Comparison of ENCODE assay signal across 1 cellular context in the genomic region with DNA sequence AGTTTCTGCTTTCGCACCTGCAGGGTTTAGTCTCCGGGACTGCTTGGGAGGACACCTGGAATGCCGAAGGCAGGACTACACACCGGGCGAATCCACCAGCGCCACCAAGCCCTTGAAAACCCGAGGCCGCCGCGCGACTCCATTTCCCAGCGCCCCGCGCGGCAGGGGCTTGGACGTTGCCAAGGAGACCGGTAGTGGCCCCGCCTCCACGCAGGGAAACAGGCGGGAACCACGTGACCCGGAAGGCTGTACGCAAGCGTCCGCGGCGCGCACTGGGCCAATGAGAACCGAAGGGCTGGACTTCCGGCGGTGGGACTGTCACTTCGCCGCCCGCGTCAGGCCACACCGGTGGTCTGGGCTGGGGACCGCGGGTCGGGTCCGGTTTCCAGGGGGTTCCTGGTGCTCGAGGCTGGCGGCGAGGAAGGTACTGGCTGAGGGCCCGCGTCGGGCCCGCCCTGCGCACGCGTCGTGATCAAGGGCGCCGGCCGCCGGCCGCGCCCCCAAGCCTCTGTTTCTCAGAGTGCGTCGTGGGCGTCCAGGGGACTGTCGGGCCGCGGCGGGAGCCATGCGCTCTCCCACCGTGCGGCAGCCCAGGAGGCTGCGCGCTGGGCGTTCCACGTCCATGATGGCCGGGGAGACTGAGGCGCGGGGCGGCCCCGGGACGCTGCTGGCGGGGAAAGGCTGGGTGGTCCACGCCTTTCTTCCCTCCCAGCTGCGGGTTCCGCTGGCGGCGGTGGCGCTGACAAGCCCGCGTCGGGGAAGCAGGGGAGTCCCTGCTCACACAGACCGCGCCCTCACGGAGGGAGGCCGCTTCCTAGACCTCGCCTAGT.
TF ChIP-seq lines count a peak whose summit lies in the region.

A gene (plus strand): TSS at position 321 of the 830 bp plus-strand sequence. CDS start 2,106 bp downstream, outside the sequence.

TF ChIP-seq in K562, 482 proteins besides CTCF, POLR2A, EP300 and RAD21 (continued from another document and continues in another):
- TF ChIP-seq, protein P1, sequence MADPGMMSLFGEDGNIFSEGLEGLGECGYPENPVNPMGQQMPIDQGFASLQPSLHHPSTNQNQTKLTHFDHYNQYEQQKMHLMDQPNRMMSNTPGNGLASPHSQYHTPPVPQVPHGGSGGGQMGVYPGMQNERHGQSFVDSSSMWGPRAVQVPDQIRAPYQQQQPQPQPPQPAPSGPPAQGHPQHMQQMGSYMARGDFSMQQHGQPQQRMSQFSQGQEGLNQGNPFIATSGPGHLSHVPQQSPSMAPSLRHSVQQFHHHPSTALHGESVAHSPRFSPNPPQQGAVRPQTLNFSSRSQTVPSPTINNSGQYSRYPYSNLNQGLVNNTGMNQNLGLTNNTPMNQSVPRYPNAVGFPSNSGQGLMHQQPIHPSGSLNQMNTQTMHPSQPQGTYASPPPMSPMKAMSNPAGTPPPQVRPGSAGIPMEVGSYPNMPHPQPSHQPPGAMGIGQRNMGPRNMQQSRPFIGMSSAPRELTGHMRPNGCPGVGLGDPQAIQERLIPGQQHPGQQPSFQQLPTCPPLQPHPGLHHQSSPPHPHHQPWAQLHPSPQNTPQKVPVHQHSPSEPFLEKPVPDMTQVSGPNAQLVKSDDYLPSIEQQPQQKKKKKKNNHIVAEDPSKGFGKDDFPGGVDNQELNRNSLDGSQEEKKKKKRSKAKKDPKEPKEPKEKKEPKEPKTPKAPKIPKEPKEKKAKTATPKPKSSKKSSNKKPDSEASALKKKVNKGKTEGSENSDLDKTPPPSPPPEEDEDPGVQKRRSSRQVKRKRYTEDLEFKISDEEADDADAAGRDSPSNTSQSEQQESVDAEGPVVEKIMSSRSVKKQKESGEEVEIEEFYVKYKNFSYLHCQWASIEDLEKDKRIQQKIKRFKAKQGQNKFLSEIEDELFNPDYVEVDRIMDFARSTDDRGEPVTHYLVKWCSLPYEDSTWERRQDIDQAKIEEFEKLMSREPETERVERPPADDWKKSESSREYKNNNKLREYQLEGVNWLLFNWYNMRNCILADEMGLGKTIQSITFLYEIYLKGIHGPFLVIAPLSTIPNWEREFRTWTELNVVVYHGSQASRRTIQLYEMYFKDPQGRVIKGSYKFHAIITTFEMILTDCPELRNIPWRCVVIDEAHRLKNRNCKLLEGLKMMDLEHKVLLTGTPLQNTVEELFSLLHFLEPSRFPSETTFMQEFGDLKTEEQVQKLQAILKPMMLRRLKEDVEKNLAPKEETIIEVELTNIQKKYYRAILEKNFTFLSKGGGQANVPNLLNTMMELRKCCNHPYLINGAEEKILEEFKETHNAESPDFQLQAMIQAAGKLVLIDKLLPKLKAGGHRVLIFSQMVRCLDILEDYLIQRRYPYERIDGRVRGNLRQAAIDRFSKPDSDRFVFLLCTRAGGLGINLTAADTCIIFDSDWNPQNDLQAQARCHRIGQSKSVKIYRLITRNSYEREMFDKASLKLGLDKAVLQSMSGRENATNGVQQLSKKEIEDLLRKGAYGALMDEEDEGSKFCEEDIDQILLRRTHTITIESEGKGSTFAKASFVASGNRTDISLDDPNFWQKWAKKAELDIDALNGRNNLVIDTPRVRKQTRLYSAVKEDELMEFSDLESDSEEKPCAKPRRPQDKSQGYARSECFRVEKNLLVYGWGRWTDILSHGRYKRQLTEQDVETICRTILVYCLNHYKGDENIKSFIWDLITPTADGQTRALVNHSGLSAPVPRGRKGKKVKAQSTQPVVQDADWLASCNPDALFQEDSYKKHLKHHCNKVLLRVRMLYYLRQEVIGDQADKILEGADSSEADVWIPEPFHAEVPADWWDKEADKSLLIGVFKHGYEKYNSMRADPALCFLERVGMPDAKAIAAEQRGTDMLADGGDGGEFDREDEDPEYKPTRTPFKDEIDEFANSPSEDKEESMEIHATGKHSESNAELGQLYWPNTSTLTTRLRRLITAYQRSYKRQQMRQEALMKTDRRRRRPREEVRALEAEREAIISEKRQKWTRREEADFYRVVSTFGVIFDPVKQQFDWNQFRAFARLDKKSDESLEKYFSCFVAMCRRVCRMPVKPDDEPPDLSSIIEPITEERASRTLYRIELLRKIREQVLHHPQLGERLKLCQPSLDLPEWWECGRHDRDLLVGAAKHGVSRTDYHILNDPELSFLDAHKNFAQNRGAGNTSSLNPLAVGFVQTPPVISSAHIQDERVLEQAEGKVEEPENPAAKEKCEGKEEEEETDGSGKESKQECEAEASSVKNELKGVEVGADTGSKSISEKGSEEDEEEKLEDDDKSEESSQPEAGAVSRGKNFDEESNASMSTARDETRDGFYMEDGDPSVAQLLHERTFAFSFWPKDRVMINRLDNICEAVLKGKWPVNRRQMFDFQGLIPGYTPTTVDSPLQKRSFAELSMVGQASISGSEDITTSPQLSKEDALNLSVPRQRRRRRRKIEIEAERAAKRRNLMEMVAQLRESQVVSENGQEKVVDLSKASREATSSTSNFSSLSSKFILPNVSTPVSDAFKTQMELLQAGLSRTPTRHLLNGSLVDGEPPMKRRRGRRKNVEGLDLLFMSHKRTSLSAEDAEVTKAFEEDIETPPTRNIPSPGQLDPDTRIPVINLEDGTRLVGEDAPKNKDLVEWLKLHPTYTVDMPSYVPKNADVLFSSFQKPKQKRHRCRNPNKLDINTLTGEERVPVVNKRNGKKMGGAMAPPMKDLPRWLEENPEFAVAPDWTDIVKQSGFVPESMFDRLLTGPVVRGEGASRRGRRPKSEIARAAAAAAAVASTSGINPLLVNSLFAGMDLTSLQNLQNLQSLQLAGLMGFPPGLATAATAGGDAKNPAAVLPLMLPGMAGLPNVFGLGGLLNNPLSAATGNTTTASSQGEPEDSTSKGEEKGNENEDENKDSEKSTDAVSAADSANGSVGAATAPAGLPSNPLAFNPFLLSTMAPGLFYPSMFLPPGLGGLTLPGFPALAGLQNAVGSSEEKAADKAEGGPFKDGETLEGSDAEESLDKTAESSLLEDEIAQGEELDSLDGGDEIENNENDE (IDR thresholded peaks at IDR 0.05; ENCODE audit: low read depth, low read length) = no peak
- TF ChIP-seq, protein P2, sequence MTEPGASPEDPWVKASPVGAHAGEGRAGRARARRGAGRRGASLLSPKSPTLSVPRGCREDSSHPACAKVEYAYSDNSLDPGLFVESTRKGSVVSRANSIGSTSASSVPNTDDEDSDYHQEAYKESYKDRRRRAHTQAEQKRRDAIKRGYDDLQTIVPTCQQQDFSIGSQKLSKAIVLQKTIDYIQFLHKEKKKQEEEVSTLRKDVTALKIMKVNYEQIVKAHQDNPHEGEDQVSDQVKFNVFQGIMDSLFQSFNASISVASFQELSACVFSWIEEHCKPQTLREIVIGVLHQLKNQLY (CRISPR knock-in tag; conservative IDR thresholded peaks at IDR 0.05) = no peak
- TF ChIP-seq, protein P3, sequence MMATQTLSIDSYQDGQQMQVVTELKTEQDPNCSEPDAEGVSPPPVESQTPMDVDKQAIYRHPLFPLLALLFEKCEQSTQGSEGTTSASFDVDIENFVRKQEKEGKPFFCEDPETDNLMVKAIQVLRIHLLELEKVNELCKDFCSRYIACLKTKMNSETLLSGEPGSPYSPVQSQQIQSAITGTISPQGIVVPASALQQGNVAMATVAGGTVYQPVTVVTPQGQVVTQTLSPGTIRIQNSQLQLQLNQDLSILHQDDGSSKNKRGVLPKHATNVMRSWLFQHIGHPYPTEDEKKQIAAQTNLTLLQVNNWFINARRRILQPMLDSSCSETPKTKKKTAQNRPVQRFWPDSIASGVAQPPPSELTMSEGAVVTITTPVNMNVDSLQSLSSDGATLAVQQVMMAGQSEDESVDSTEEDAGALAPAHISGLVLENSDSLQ (IDR thresholded peaks at IDR 0.05) = peak; percentile 74; the same call in 1 of the 2 replicates
- TF ChIP-seq ZNF41 (CRISPR knock-in tag; conservative IDR thresholded peaks at IDR 0.05) (no peak), XRCC3 (IDR thresholded peaks at IDR 0.05) (no peak), ZNF124 (CRISPR knock-in tag; IDR thresholded peaks at IDR 0.05) (no peak), HNRNPH1 (optimal IDR thresholded peaks at IDR 0.05; ENCODE audit: low read depth, low read length) (no peak), ERF (CRISPR knock-in tag; IDR thresholded peaks at IDR 0.05) (no peak), JUN (IDR thresholded peaks at IDR 0.05; ENCODE audit: borderline replicate concordance, low read depth, low read length) (no peak), JUN (CRISPR knock-in tag; IDR thresholded peaks at IDR 0.05; ENCODE audit: borderline replicate concordance) (no peak), KAT7 (CRISPR knock-in tag; IDR thresholded peaks at IDR 0.05; ENCODE audit: borderline replicate concordance) (0 out of 2 replicates have a peak, but pooled peaks have one; percentile 35), ELF2 (CRISPR knock-in tag; IDR thresholded peaks at IDR 0.05) (peak; percentile 90), SAP30 (IDR thresholded peaks at IDR 0.05; ENCODE audit: borderline replicate concordance, insufficient read depth, low read depth, low read length, poor library complexity, severe bottlenecking) (peak; percentile 94), ETV1 (tag; conservative IDR thresholded peaks at IDR 0.05; ENCODE audit: low read depth) (no peak), HDGF (IDR thresholded peaks at IDR 0.05) (no peak), DMBX1 (CRISPR knock-in tag; IDR thresholded peaks at IDR 0.05; ENCODE audit: borderline replicate concordance) (no peak), NFYB (IDR thresholded peaks at IDR 0.05; ENCODE audit: extremely low read depth, insufficient read length) (peak; percentile 89), NFXL1 (CRISPR knock-in tag; IDR thresholded peaks at IDR 0.05) (no peak)
- TF ChIP-seq, protein P4, sequence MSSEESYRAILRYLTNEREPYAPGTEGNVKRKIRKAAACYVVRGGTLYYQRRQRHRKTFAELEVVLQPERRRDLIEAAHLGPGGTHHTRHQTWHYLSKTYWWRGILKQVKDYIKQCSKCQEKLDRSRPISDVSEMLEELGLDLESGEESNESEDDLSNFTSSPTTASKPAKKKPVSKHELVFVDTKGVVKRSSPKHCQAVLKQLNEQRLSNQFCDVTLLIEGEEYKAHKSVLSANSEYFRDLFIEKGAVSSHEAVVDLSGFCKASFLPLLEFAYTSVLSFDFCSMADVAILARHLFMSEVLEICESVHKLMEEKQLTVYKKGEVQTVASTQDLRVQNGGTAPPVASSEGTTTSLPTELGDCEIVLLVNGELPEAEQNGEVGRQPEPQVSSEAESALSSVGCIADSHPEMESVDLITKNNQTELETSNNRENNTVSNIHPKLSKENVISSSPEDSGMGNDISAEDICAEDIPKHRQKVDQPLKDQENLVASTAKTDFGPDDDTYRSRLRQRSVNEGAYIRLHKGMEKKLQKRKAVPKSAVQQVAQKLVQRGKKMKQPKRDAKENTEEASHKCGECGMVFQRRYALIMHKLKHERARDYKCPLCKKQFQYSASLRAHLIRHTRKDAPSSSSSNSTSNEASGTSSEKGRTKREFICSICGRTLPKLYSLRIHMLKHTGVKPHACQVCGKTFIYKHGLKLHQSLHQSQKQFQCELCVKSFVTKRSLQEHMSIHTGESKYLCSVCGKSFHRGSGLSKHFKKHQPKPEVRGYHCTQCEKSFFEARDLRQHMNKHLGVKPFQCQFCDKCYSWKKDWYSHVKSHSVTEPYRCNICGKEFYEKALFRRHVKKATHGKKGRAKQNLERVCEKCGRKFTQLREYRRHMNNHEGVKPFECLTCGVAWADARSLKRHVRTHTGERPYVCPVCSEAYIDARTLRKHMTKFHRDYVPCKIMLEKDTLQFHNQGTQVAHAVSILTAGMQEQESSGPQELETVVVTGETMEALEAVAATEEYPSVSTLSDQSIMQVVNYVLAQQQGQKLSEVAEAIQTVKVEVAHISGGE (CRISPR knock-in tag; IDR thresholded peaks at IDR 0.05) = peak in 1 of 3 experiments; percentile 83; a peak in 2 of 6 replicates
- TF ChIP-seq, protein P5, sequence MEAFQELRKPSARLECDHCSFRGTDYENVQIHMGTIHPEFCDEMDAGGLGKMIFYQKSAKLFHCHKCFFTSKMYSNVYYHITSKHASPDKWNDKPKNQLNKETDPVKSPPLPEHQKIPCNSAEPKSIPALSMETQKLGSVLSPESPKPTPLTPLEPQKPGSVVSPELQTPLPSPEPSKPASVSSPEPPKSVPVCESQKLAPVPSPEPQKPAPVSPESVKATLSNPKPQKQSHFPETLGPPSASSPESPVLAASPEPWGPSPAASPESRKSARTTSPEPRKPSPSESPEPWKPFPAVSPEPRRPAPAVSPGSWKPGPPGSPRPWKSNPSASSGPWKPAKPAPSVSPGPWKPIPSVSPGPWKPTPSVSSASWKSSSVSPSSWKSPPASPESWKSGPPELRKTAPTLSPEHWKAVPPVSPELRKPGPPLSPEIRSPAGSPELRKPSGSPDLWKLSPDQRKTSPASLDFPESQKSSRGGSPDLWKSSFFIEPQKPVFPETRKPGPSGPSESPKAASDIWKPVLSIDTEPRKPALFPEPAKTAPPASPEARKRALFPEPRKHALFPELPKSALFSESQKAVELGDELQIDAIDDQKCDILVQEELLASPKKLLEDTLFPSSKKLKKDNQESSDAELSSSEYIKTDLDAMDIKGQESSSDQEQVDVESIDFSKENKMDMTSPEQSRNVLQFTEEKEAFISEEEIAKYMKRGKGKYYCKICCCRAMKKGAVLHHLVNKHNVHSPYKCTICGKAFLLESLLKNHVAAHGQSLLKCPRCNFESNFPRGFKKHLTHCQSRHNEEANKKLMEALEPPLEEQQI (IDR thresholded peaks at IDR 0.05) = no peak
- TF ChIP-seq, protein P6, sequence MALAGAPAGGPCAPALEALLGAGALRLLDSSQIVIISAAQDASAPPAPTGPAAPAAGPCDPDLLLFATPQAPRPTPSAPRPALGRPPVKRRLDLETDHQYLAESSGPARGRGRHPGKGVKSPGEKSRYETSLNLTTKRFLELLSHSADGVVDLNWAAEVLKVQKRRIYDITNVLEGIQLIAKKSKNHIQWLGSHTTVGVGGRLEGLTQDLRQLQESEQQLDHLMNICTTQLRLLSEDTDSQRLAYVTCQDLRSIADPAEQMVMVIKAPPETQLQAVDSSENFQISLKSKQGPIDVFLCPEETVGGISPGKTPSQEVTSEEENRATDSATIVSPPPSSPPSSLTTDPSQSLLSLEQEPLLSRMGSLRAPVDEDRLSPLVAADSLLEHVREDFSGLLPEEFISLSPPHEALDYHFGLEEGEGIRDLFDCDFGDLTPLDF (CRISPR knock-in tag; IDR thresholded peaks at IDR 0.05) = peak; percentile 44; the same call in 1 of the 2 replicates
- TF ChIP-seq, protein P7, sequence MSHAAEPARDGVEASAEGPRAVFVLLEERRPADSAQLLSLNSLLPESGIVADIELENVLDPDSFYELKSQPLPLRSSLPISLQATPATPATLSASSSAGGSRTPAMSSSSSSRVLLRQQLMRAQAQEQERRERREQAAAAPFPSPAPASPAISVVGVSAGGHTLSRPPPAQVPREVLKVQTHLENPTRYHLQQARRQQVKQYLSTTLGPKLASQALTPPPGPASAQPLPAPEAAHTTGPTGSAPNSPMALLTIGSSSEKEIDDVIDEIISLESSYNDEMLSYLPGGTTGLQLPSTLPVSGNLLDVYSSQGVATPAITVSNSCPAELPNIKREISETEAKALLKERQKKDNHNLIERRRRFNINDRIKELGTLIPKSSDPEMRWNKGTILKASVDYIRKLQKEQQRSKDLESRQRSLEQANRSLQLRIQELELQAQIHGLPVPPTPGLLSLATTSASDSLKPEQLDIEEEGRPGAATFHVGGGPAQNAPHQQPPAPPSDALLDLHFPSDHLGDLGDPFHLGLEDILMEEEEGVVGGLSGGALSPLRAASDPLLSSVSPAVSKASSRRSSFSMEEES (CRISPR knock-in tag; IDR thresholded peaks at IDR 0.05) = peak; percentile 99
- TF ChIP-seq, protein P8, sequence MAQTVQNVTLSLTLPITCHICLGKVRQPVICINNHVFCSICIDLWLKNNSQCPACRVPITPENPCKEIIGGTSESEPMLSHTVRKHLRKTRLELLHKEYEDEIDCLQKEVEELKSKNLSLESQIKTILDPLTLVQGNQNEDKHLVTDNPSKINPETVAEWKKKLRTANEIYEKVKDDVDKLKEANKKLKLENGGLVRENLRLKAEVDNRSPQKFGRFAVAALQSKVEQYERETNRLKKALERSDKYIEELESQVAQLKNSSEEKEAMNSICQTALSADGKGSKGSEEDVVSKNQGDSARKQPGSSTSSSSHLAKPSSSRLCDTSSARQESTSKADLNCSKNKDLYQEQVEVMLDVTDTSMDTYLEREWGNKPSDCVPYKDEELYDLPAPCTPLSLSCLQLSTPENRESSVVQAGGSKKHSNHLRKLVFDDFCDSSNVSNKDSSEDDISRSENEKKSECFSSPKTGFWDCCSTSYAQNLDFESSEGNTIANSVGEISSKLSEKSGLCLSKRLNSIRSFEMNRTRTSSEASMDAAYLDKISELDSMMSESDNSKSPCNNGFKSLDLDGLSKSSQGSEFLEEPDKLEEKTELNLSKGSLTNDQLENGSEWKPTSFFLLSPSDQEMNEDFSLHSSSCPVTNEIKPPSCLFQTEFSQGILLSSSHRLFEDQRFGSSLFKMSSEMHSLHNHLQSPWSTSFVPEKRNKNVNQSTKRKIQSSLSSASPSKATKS (CRISPR knock-in tag; IDR thresholded peaks at IDR 0.05) = no peak
